ENCODE assay signal across 9 cellular contexts in genomic region chr9:93128011-93128714, GRCh38. TPM values are rescaled to one million over a fixed set of nuclear protein-coding genes. Genes with fewer than 3 reads are reported as not detected.
DNase-seq lines count a peak whose midpoint lies in the region; ATAC-seq, FAIRE-seq and TF ChIP-seq lines count a peak whose summit lies in the region.
"Had no signal": no experiment of that assay in that cellular context is flagged by ENCODE, and none has a peak within 500 bp of the region (broad histone marks: within the 10 kb centered on the region; RNA-seq: fewer than 3 reads in every experiment).

No MANE protein-coding gene starts in this region.

- H3K4me3 Mint-ChIP-seq in MCF 10A (ENCODE audit: unreplicated experiment) (no peak overlapping the region), neural crest cell (peak overlapping the region; percentile 64)

- H3K27ac Mint-ChIP-seq in MCF 10A (ENCODE audit: low read depth, unreplicated experiment) (peak overlapping the region; percentile 22), neural crest cell (ENCODE audit: unreplicated experiment) (no peak overlapping the region)

- H3K4me1 ChIP-seq in mammary epithelial cell (ENCODE audit: insufficient read depth, low read length) (peaks cover 30% of the 10 kb centered on the region), uterus (peaks cover 3 to 20% of the 10 kb centered on the region in 2 donors)

- H4K20me1 ChIP-seq in mammary epithelial cell (ENCODE audit: insufficient read depth, low read length) = no peaks in the 10 kb centered on the region

- H3K27ac ChIP-seq in mammary epithelial cell (ENCODE audit: insufficient read depth, low read depth, low read length) (no peak overlapping the region), dorsolateral prefrontal cortex (peak overlapping the region in 40 of 59 donors; percentile 6 to 96 (median 62)), uterus (peak overlapping the region; percentile 81 to 84)

- H3K9me3 Mint-ChIP-seq in MCF 10A (ENCODE audit: unreplicated experiment) (no peaks in the 10 kb centered on the region), neural crest cell (no peaks in the 10 kb centered on the region)

- H3K27me3 ChIP-seq in mammary epithelial cell (ENCODE audit: insufficient read depth, low read length) = no peaks in the 10 kb centered on the region
- H3K27me3 ChIP-seq in dorsolateral prefrontal cortex = no peaks in the 10 kb centered on the region
- no peaks in the 10 kb centered on the region for H3K27me3 ChIP-seq in uterus

- H3K4me3 ChIP-seq in mammary epithelial cell (replicated peaks in 1 of 3; ENCODE audit: insufficient read depth in 1 of 3, low read depth in 2 of 3, low read length in 3 of 3) (no peak overlapping the region), dorsolateral prefrontal cortex (peak overlapping the region in 4 of 59 donors; percentile 10 to 17 (median 12)), uterus (no peak overlapping the region)

- WGBS in mammary epithelial cell (ENCODE audit: low coverage, missing lambda C conversion rate) = 93% methylated on average over 11 of the region's 14 CpGs

- no TSS peak for BruUV-seq in MCF 10A (replicated peaks; lab: Mats Ljungman, UMichigan)
- no TSS peak for BruUV-seq in mammary epithelial cell (replicated peaks; lab: Mats Ljungman, UMichigan)

- dilution Hi-C loops in mammary epithelial cell (cut with HindIII; ENCODE audit: low sequenced_read_pairs) = no loop called here

- H3K9ac ChIP-seq in mammary epithelial cell (ENCODE audit: insufficient read depth, low read length) = no peak overlapping the region

- H2AFZ ChIP-seq in mammary epithelial cell (ENCODE audit: low read depth, low read length) = no peak overlapping the region

- ATAC-seq in HG02678 (IDR thresholded peaks at IDR 0.05; ENCODE audit: unreplicated experiment) = no peak

- no peak for TF ChIP-seq POLR2A in uterus (IDR thresholded peaks at IDR 0.05)
- no peak for TF ChIP-seq POLR2A in GM12892 (IDR thresholded peaks at IDR 0.05; ENCODE audit: low read depth, low read length)

- H3K4me1 Mint-ChIP-seq in MCF 10A (ENCODE audit: insufficient read depth, unreplicated experiment) (peaks cover 18% of the 10 kb centered on the region), neural crest cell (peaks cover 29% of the 10 kb centered on the region)

- POLR2A ChIA-PET in MCF 10A (lab: Yijun Ruan, JAX) = no interaction called here

- H3K36me3 ChIP-seq in mammary epithelial cell (ENCODE audit: insufficient read depth, low read length) (peaks cover 8% of the 10 kb centered on the region), uterus (no peaks in the 10 kb centered on the region)

- no peak for FAIRE-seq in GM12892 (lab: Jason Lieb, UNC)

- H3K27me3 Mint-ChIP-seq in MCF 10A (ENCODE audit: insufficient read depth, unreplicated experiment) (no peaks in the 10 kb centered on the region), neural crest cell (ENCODE audit: low read depth) (no peaks in the 10 kb centered on the region)

- intact Hi-C loops in MCF 10A (cut with micrococcal nuclease) = no loop called here
- intact Hi-C loops in mammary epithelial cell (cut with micrococcal nuclease) = no loop called here
- intact Hi-C loops in dorsolateral prefrontal cortex (cut with DNase I) = no loop called here
- intact Hi-C loops in uterus (cut with DNase I; ENCODE audit: low total_unique reads) = no loop called here

- H3K9me3 ChIP-seq in mammary epithelial cell (replicated peaks; ENCODE audit: insufficient read depth, low read length) (no peaks in the 10 kb centered on the region), uterus (no peaks in the 10 kb centered on the region)

- DNase-seq in MCF 10A (ENCODE audit: unreplicated experiment) (no peak), mammary epithelial cell (no peak), dorsolateral prefrontal cortex (peak in 3 of 10 donors; percentile 31 to 42 (median 39)), neural crest cell (ENCODE audit: low read depth, low spot score) (no peak), uterus (peak in 1 of 2 donors; percentile 15), foreskin melanocyte (no peak), GM12892 (ENCODE audit: insufficient read length) (no peak)
- DNase-seq: central memory CD4-positive, alpha-beta T cell had no signal

- peaks cover 62% of the 10 kb centered on the region for H3K79me2 ChIP-seq in mammary epithelial cell (ENCODE audit: insufficient read depth, low read length)

- peaks cover 61% of the 10 kb centered on the region for H3K36me3 Mint-ChIP-seq in MCF 10A (ENCODE audit: insufficient read depth, unreplicated experiment)
- no peaks in the 10 kb centered on the region for H3K36me3 Mint-ChIP-seq in neural crest cell (ENCODE audit: low read depth)

- no peak overlapping the region for H3K4me2 ChIP-seq in mammary epithelial cell (ENCODE audit: insufficient read depth, low read depth, low read length)

- in situ Hi-C loops in mammary epithelial cell (cut with MboI; ENCODE audit: low sequenced_read_pairs in 2 of 2) = no loop called here

- no peak for TF ChIP-seq CTCF in MCF 10A (IDR thresholded peaks at IDR 0.05; ENCODE audit: unreplicated experiment)
- no peak for TF ChIP-seq CTCF in mammary epithelial cell (conservative IDR thresholded peaks at IDR 0.05 in 1 of 2, IDR thresholded peaks at IDR 0.05 in 1 of 2; ENCODE audit: extremely low read depth in 1 of 2, insufficient read depth in 1 of 2, low read depth in 1 of 2, low read length in 2 of 2)
- TF ChIP-seq CTCF in dorsolateral prefrontal cortex (IDR thresholded peaks at IDR 0.05 in 54 of 56, conservative IDR thresholded peaks at IDR 0.05 in 2 of 56; ENCODE audit: low read depth in 1 of 56, partially characterized antibody in 56 of 56) = no peak
- TF ChIP-seq CTCF in neural crest cell (conservative IDR thresholded peaks at IDR 0.05) = no peak
- no peak for TF ChIP-seq CTCF in uterus (IDR thresholded peaks at IDR 0.05)

- CTCF ChIA-PET in MCF 10A (lab: Yijun Ruan, JAX) (interaction anchor here (1.0 kb wide), 1 partner anchor 19 kb away, joined by 4 read pairs; no protein-coding TSS in a partner anchor), mammary epithelial cell (lab: Charles Lee; ENCODE audit: low non-redundant PET) (no interaction called here)

RNA-seq across cellular contexts. Expression of gene NINJ1, which starts 5.9 kb away (rescaled TPM):
- total RNA-seq in MCF 10A (2022) (51.0 and 64.7 TPM in 2 replicates), mammary epithelial cell (10 to 100 TPM; 50.2 to 92.2 TPM), dorsolateral prefrontal cortex (10 to 100 TPM; 22.7 to 61.9 (median 33.5) TPM), neural crest cell (17.8 and 19.9 TPM in 2 replicates), uterus (10 to 100 TPM; 20.6 to 87.4 (median 44.2) TPM)
- 48.5 TPM for polyA plus RNA-seq in mammary epithelial cell
- 69.2 TPM for polyA minus RNA-seq in mammary epithelial cell
- 17.5 TPM for polyA plus RNA-seq in GM12892 (2012; ENCODE audit: missing spikeins)

RNA-seq across cellular contexts. Expression of gene CARD19, which starts 32.1 kb away (rescaled TPM):
- total RNA-seq in MCF 10A (2022) = 34.4 and 36.6 TPM in 2 replicates
- total RNA-seq in mammary epithelial cell = 10 to 100 TPM; 56.1 to 68.8 TPM
- 77.6 TPM for polyA plus RNA-seq in mammary epithelial cell
- 10.8 TPM for polyA minus RNA-seq in mammary epithelial cell
- total RNA-seq in dorsolateral prefrontal cortex = 10 to 100 TPM; 22.5 to 60.7 (median 38.7) TPM
- 22.1 and 25.6 TPM in 2 replicates for total RNA-seq in neural crest cell
- total RNA-seq in uterus = 10 to 100 TPM; 23.7 to 71.4 (median 40.9) TPM
- polyA plus RNA-seq in GM12892 (2012; ENCODE audit: missing spikeins) = 5.3 TPM

RNA-seq across cellular contexts. Expression of gene WNK2, which starts 55.8 kb away (rescaled TPM):
- 0.07 and 0.29 TPM in 2 replicates for total RNA-seq in MCF 10A (2022)
- 10 to 100 TPM in 1 of 2 donors, under 1 TPM in 1; 0.49 to 12.8 TPM for total RNA-seq in mammary epithelial cell
- 0.01 TPM for polyA plus RNA-seq in mammary epithelial cell
- polyA minus RNA-seq in mammary epithelial cell = not detected
- 100 to 1,000 TPM in 119 of 120 experiments, 10 to 100 TPM in 1; 78.8 to 241 (median 176) TPM for total RNA-seq in dorsolateral prefrontal cortex
- 27.8 and 34.3 TPM in 2 replicates for total RNA-seq in neural crest cell
- total RNA-seq in uterus = 10 to 100 TPM in 3 of 4 donors, 1 to 10 TPM in 1; 6.2 to 31.9 (median 18.9) TPM
- not detected for polyA plus RNA-seq in GM12892 (2012; ENCODE audit: missing spikeins)
